20 cellular contexts compared by ENCODE assay signal in genomic region chr14:35378638-35379568, GRCh38. TPM values are rescaled to one million over a fixed set of nuclear protein-coding genes. Genes with fewer than 3 reads are reported as not detected.
DNase-seq lines count a peak whose midpoint lies in the region; ATAC-seq and TF ChIP-seq lines count a peak whose summit lies in the region.
"Had no signal": no experiment of that assay in that cellular context is flagged by ENCODE, and none has a peak within 500 bp of the region (broad histone marks: within the 10 kb centered on the region; RNA-seq: fewer than 3 reads in every experiment).

No MANE protein-coding gene starts in this region.

- H3K36me3 Mint-ChIP-seq in H9 (ENCODE audit: insufficient read depth in 1 of 3, low read depth in 3 of 3), result no peaks in the 10 kb centered on the region
- H3K36me3 Mint-ChIP-seq: activated naive CD4-positive, alpha-beta T cell treated with anti-CD3 and anti-CD28 coated beads, Interleukin-2, amount 50 U/mL, for 24 hours had no signal

- H3K4me2 ChIP-seq in fibroblast of lung (ENCODE audit: extremely low read depth, insufficient read depth, low read length) (no peak overlapping the region), H9 (ENCODE audit: insufficient read depth, insufficient read length, low read length) (no peak overlapping the region)

- no peak overlapping the region for H3K23ac ChIP-seq in H9 (ENCODE audit: insufficient read length, low read depth, low read length)

- no peak overlapping the region for H3K27ac ChIP-seq in fibroblast of lung (ENCODE audit: insufficient read depth, low read length)
- no peak overlapping the region for H3K27ac ChIP-seq in body of pancreas
- H3K27ac ChIP-seq in H9 (ENCODE audit: insufficient read length, low read depth, low read length), result no peak overlapping the region
- H3K27ac ChIP-seq: esophagus squamous epithelium, neutrophil had no signal

- no peak overlapping the region for H4K8ac ChIP-seq in H9 (replicated peaks; ENCODE audit: insufficient read length, low read depth, low read length)

- H2BK12ac ChIP-seq in H9 (ENCODE audit: insufficient read length, low read depth, low read length), result no peak overlapping the region

- no peaks in the 10 kb centered on the region for H3K79me1 ChIP-seq in H9 (ENCODE audit: insufficient read depth, low read depth, low read length, poor library complexity, severe bottlenecking)

- 89 to 93% methylated on average over 7 of the region's 7 CpGs for WGBS in body of pancreas, 2 donors
- no CpG with 5 or more reads among the region's 7 CpGs for whole genome bisulfite sequencing in H9 (ENCODE audit: extremely low coverage, insufficient read length, low lambda C conversion rate)

- H3K56ac ChIP-seq in H9 (ENCODE audit: insufficient read length, low read depth, low read length), result no peak overlapping the region

- no peak overlapping the region for H3K4ac ChIP-seq in H9 (ENCODE audit: low read depth, low read length)

- no peak overlapping the region for H2AK5ac ChIP-seq in H9 (ENCODE audit: insufficient read length, low read length)

- H3K36me3 ChIP-seq in fibroblast of lung (ENCODE audit: control insufficient read depth, insufficient read depth, low read length), result no peaks in the 10 kb centered on the region
- no peaks in the 10 kb centered on the region for H3K36me3 ChIP-seq in body of pancreas (replicated peaks in 1 of 2; ENCODE audit: insufficient read depth in 1 of 2, low read depth in 2 of 2)
- H3K36me3 ChIP-seq: esophagus squamous epithelium, neutrophil had no signal

- H2BK120ac ChIP-seq in H9 (ENCODE audit: low read depth, low read length, poor library complexity, severe bottlenecking), result no peak overlapping the region

- H2BK5ac ChIP-seq in H9 (ENCODE audit: insufficient read length, low read length), result no peak overlapping the region

- no peak overlapping the region for H3K14ac ChIP-seq in H9 (ENCODE audit: insufficient read depth, low read length)

- H3K27me3 ChIP-seq in fibroblast of lung (ENCODE audit: control insufficient read depth, insufficient read depth, low read length) (no peaks in the 10 kb centered on the region), body of pancreas (no peaks in the 10 kb centered on the region), H9 (ENCODE audit: insufficient read depth, low read length) (no peaks in the 10 kb centered on the region)
- H3K27me3 ChIP-seq: esophagus squamous epithelium, neutrophil had no signal

- intact Hi-C loops in sciatic nerve (cut with DNase I), result no loop called here
- intact Hi-C loops in body of pancreas (cut with DNase I), result no loop called here

- H3K4me3 ChIP-seq in AG10803 (ENCODE audit: low read length) (no peak overlapping the region), fibroblast of lung (replicated peaks in 1 of 4; ENCODE audit: control extremely low read depth in 1 of 4, insufficient read depth in 1 of 4, low read depth in 3 of 4, low read length in 4 of 4) (no peak overlapping the region), body of pancreas (no peak overlapping the region)
- H3K4me3 ChIP-seq: esophagus squamous epithelium had no signal

- H2BK20ac ChIP-seq in H9 (ENCODE audit: low read depth, low read length, poor library complexity, severe bottlenecking), result no peak overlapping the region

- ATAC-seq in sciatic nerve, result peak; percentile 78
- no peak for ATAC-seq in body of pancreas

- H3T11ph ChIP-seq in H9 (ENCODE audit: low read length), result no peak overlapping the region

- H3K4me1 ChIP-seq in fibroblast of lung (ENCODE audit: control insufficient read depth, extremely low read depth, insufficient read depth, low read length) (peaks cover 5% of the 10 kb centered on the region), body of pancreas (no peaks in the 10 kb centered on the region), H9 (ENCODE audit: insufficient read depth, low read length) (no peaks in the 10 kb centered on the region)

- no peak overlapping the region for H2BK15ac ChIP-seq in H9 (ENCODE audit: low read depth, low read length)

- H3K79me2 ChIP-seq in fibroblast of lung (ENCODE audit: control insufficient read depth, insufficient read depth, low read length), result no peaks in the 10 kb centered on the region
- H3K79me2 ChIP-seq in H9 (ENCODE audit: insufficient read depth, low read length), result no peaks in the 10 kb centered on the region

- TF ChIP-seq CTCF in AG10803 (conservative IDR thresholded peaks at IDR 0.05; ENCODE audit: low read length) (no peak), fibroblast of lung (conservative IDR thresholded peaks at IDR 0.05 in 1 of 2, IDR thresholded peaks at IDR 0.05 in 1 of 2; ENCODE audit: low read depth in 1 of 2, low read length in 2 of 2) (no peak), body of pancreas (IDR thresholded peaks at IDR 0.05) (no peak), H9 (conservative IDR thresholded peaks at IDR 0.05) (no peak)

- no peak overlapping the region for H4K91ac ChIP-seq in H9 (ENCODE audit: insufficient read length, low read depth, low read length)

- H4K5ac ChIP-seq in H9 (ENCODE audit: insufficient read length, low read depth, low read length), result no peak overlapping the region

- H3K9me3 ChIP-seq in fibroblast of lung (ENCODE audit: control insufficient read depth, insufficient read depth, low read depth, low read length), result no peaks in the 10 kb centered on the region
- no peaks in the 10 kb centered on the region for H3K9me3 ChIP-seq in body of pancreas
- no peaks in the 10 kb centered on the region for H3K9me3 ChIP-seq in H9 (ENCODE audit: control insufficient read depth, low read depth, low read length)
- H3K9me3 ChIP-seq: esophagus squamous epithelium, neutrophil had no signal

- no peaks in the 10 kb centered on the region for H3K4me1 Mint-ChIP-seq in H9
- H3K4me1 Mint-ChIP-seq: activated naive CD4-positive, alpha-beta T cell treated with anti-CD3 and anti-CD28 coated beads, Interleukin-2, amount 50 U/mL, for 24 hours had no signal

- no peak overlapping the region for H2AFZ ChIP-seq in fibroblast of lung (ENCODE audit: low read length)
- H2AFZ ChIP-seq in H9 (ENCODE audit: low read length), result no peak overlapping the region

- peaks cover 2% of the 10 kb centered on the region; the same call in 1 of the 2 replicates for H3K27me3 Mint-ChIP-seq in H9 (ENCODE audit: low read depth)
- H3K27me3 Mint-ChIP-seq: activated naive CD4-positive, alpha-beta T cell treated with anti-CD3 and anti-CD28 coated beads, Interleukin-2, amount 50 U/mL, for 24 hours had no signal

- H3K18ac ChIP-seq in H9 (ENCODE audit: insufficient read length, low read depth, low read length), result no peak overlapping the region

- no peak overlapping the region for H3K27ac Mint-ChIP-seq in H9
- H3K27ac Mint-ChIP-seq: activated naive CD4-positive, alpha-beta T cell treated with anti-CD3 and anti-CD28 coated beads, Interleukin-2, amount 50 U/mL, for 24 hours; activated T-helper 1 cell treated with anti-CD3 and anti-CD28 coated beads, Interleukin-12 subunit alpha, Interleukin-12 subunit beta, Interleukin-2, Interleukin-4 antibody, amounts not matched to agents 30 ng/mL and 10 ng/mL and 1 ng/mL, durations not matched to agents 14 hours and 24 hours and 36 hours had no signal

- no peaks in the 10 kb centered on the region for H3K9me3 Mint-ChIP-seq in H9
- H3K9me3 Mint-ChIP-seq: activated naive CD4-positive, alpha-beta T cell treated with anti-CD3 and anti-CD28 coated beads, Interleukin-2, amount 50 U/mL, for 24 hours; activated T-helper 1 cell treated with anti-CD3 and anti-CD28 coated beads, Interleukin-12 subunit alpha, Interleukin-12 subunit beta, Interleukin-2, Interleukin-4 antibody, amounts not matched to agents 30 ng/mL and 10 ng/mL and 1 ng/mL, durations not matched to agents 14 hours and 24 hours and 36 hours had no signal

- DNase-seq in AG10803 (ENCODE audit: low read depth) (peak; percentile 92), LHCN-M2 (ENCODE audit: low read depth) (peak; percentile 69), fibroblast of lung (ENCODE audit: low read depth in 2 of 2) (peak; percentile 38 to 86), sciatic nerve (ENCODE audit: low spot score) (no peak), body of pancreas (no peak), NCI-H510A (lab: John Stamatoyannopoulos, UW) (no peak), SW480 (ENCODE audit: low spot score) (no peak), H9 (no peak)
- DNase-seq: cerebellar nuclear complex; DND-41; effector memory CD4-positive, alpha-beta T cell; esophagus squamous epithelium; MM.1S; NCI-H2171; NCI-H69; retina; SW 1271 had no signal

- no peaks in the 10 kb centered on the region for H4K20me1 ChIP-seq in fibroblast of lung (ENCODE audit: control insufficient read depth, extremely low read depth, insufficient read depth, low read length)
- H4K20me1 ChIP-seq in H9 (ENCODE audit: control insufficient read depth, insufficient read depth, insufficient read length), result no peaks in the 10 kb centered on the region

- no peaks in the 10 kb centered on the region for H3K23me2 ChIP-seq in H9 (ENCODE audit: insufficient read length, low read depth, low read length, poor library complexity, severe bottlenecking)

- H3K4me3 Mint-ChIP-seq in H9, result no peak overlapping the region
- H3K4me3 Mint-ChIP-seq: activated naive CD4-positive, alpha-beta T cell treated with anti-CD3 and anti-CD28 coated beads, Interleukin-2, amount 50 U/mL, for 24 hours; activated T-helper 1 cell treated with anti-CD3 and anti-CD28 coated beads, Interleukin-12 subunit alpha, Interleukin-12 subunit beta, Interleukin-2, Interleukin-4 antibody, amounts not matched to agents 30 ng/mL and 10 ng/mL and 1 ng/mL, durations not matched to agents 14 hours and 24 hours and 36 hours had no signal

- H3K9ac ChIP-seq in fibroblast of lung (ENCODE audit: insufficient read depth, low read length), result no peak overlapping the region
- no peak overlapping the region for H3K9ac ChIP-seq in H9 (ENCODE audit: extremely low read depth, insufficient read length, low read length)

- no peak for TF ChIP-seq POLR2A in body of pancreas (IDR thresholded peaks at IDR 0.05)

RNA-seq across cellular contexts. Expression of gene NFKBIA, which starts 25.6 kb away (rescaled TPM):
- total RNA-seq in LHCN-M2 (2014; rRNA removed), result 74.7 and 104 TPM in 2 replicates
- 37.3 TPM for polyA plus RNA-seq in LHCN-M2 (2012)
- total RNA-seq in fibroblast of lung, result 67.9 and 73.4 TPM in 2 replicates
- 17.7 and 26.9 TPM in 2 replicates for polyA plus RNA-seq in fibroblast of lung
- polyA plus RNA-seq in fibroblast of lung (2012), result 22.0 and 27.5 TPM in 2 replicates
- polyA minus RNA-seq in fibroblast of lung (ENCODE audit: low replicate concordance), result 131 and 148 TPM in 2 replicates
- 177 TPM for total RNA-seq in sciatic nerve
- total RNA-seq in body of pancreas, result 100 to 1,000 TPM; 330 to 345 TPM
- 38.4 and 39.1 TPM in 2 replicates for total RNA-seq in H9 (2021)

Comparison
In these comparisons a context has a peak if more than half of its experiments do, and no peak if none do; other contexts are left out.
1. DNase-seq: peak in AG10803 (single experiment), LHCN-M2 (single experiment) and fibroblast of lung (2 of 2); none in sciatic nerve (single experiment), body of pancreas (0 of 4), NCI-H510A (single experiment), SW480 (single experiment) and H9 (single experiment).